14 cellular contexts compared by ENCODE assay signal in genomic region chr1:209774592-209774991, GRCh38. TPM values are rescaled to one million over a fixed set of nuclear protein-coding genes. Genes with fewer than 3 reads are reported as not detected.
DNase-seq lines count a peak whose midpoint lies in the region; ATAC-seq lines count a peak whose summit lies in the region.
"Had no signal": no experiment of that assay in that cellular context is flagged by ENCODE, and none has a peak within 500 bp of the region (broad histone marks: within the 10 kb centered on the region; RNA-seq: fewer than 3 reads in every experiment).

No MANE protein-coding gene starts in this region.

- no peak for DNase-seq in activated T-helper 1 cell treated with anti-CD3 and anti-CD28 coated beads, Interleukin-12 subunit alpha, Interleukin-12 subunit beta, Interleukin-2, Interleukin-4 antibody, amounts not matched to agents 30 ng/mL and 10 ng/mL and 1 ng/mL, durations not matched to agents 14 hours and 24 hours and 36 hours (ENCODE audit: low spot score)
- DNase-seq in aorta: no peak
- no peak for DNase-seq in mesenchymal stem cell
- no peak for DNase-seq in NCI-H2227 (lab: John Stamatoyannopoulos, UW; ENCODE audit: unreplicated experiment)
- DNase-seq: body of pancreas, DMS153, NCI-H1436 treated with DMSO at 0.1 percent for 48 hours, Peyer's patch had no signal

- no peak overlapping the region for H3K18ac ChIP-seq in mesenchymal stem cell (ENCODE audit: low read depth in 1 of 2, low read length in 2 of 2)

- no peak overlapping the region for H2AFZ ChIP-seq in mesenchymal stem cell (ENCODE audit: low read depth, low read length)
- H2AFZ ChIP-seq: parathyroid adenoma had no signal

- H3K4me2 ChIP-seq in mesenchymal stem cell (ENCODE audit: low read length, poor library complexity, severe bottlenecking): no peak overlapping the region

- no peak overlapping the region for H2BK120ac ChIP-seq in mesenchymal stem cell (ENCODE audit: low read depth, low read length)

- H3K9me3 ChIP-seq in aorta (ENCODE audit: control insufficient read depth, low read length) (no peaks in the 10 kb centered on the region), mesenchymal stem cell (ENCODE audit: control insufficient read depth, low read length) (no peaks in the 10 kb centered on the region)
- H3K9me3 ChIP-seq: body of pancreas, Peyer's patch had no signal

- H3K79me1 ChIP-seq in mesenchymal stem cell (replicated peaks; ENCODE audit: low read length, poor library complexity, severe bottlenecking): no peaks in the 10 kb centered on the region

- no peak overlapping the region for H3K23ac ChIP-seq in mesenchymal stem cell (ENCODE audit: low read length in 2 of 2)

- H3K4me3 Mint-ChIP-seq in activated T-helper 1 cell treated with anti-CD3 and anti-CD28 coated beads, Interleukin-12 subunit alpha, Interleukin-12 subunit beta, Interleukin-2, Interleukin-4 antibody, amounts not matched to agents 30 ng/mL and 10 ng/mL and 1 ng/mL, durations not matched to agents 14 hours and 24 hours and 36 hours: no peak overlapping the region

- no peak overlapping the region for H2BK5ac ChIP-seq in mesenchymal stem cell (ENCODE audit: low read depth, low read length, poor library complexity, severe bottlenecking)

- ATAC-seq in GM19351 (IDR thresholded peaks at IDR 0.05; ENCODE audit: unreplicated experiment) (peak; percentile 71), HG02973 (IDR thresholded peaks at IDR 0.05; ENCODE audit: unreplicated experiment) (peak; percentile 53), aorta (ENCODE audit: low FRiP score) (no peak)
- ATAC-seq in activated CD4-positive, CD25-positive, alpha-beta regulatory T cell treated with anti-CD3 and anti-CD28 coated beads, Interleukin-2, amount 50 U/mL, for 24 hours: no peak
- ATAC-seq: body of pancreas had no signal

- H3K4ac ChIP-seq in mesenchymal stem cell (ENCODE audit: low read depth in 1 of 2, low read length in 2 of 2): no peak overlapping the region

- no peak overlapping the region for H3K9ac ChIP-seq in mesenchymal stem cell (ENCODE audit: low read length)
- H3K9ac ChIP-seq: parathyroid adenoma had no signal

- H2BK12ac ChIP-seq in mesenchymal stem cell (ENCODE audit: low read length in 2 of 2): no peak overlapping the region

- no peak overlapping the region for H3K14ac ChIP-seq in mesenchymal stem cell (ENCODE audit: low read length in 2 of 2)

- H4K8ac ChIP-seq in mesenchymal stem cell (ENCODE audit: low read length): no peak overlapping the region

- H3K36me3 Mint-ChIP-seq in activated T-helper 1 cell treated with anti-CD3 and anti-CD28 coated beads, Interleukin-12 subunit alpha, Interleukin-12 subunit beta, Interleukin-2, Interleukin-4 antibody, amounts not matched to agents 30 ng/mL and 10 ng/mL and 1 ng/mL, durations not matched to agents 14 hours and 24 hours and 36 hours (ENCODE audit: low read depth): peaks cover 56% of the 10 kb centered on the region

- H3K4me1 ChIP-seq in aorta (ENCODE audit: control insufficient read depth in 1 of 2, insufficient read depth in 2 of 2, low read length in 2 of 2) (peaks cover 0 to 2% of the 10 kb centered on the region in 2 donors), mesenchymal stem cell (ENCODE audit: control insufficient read depth, insufficient read depth, low read depth, low read length) (peaks cover 7% of the 10 kb centered on the region)
- H3K4me1 ChIP-seq: parathyroid adenoma had no signal

- intact Hi-C loops in activated T-helper 1 cell treated with anti-CD3 and anti-CD28 coated beads, Interleukin-12 subunit alpha, Interleukin-12 subunit beta, Interleukin-2, Interleukin-4 antibody, amounts not matched to agents 30 ng/mL and 10 ng/mL and 1 ng/mL, durations not matched to agents 14 hours and 24 hours and 36 hours (cut with micrococcal nuclease): no loop called here
- intact Hi-C loops in aorta (cut with DNase I): no loop called here

- 88 to 100% methylated on average over 1 of the region's 1 CpG for WGBS in aorta, 2 donors
- WGBS in mesenchymal stem cell: 91% methylated on average over 1 of the region's 1 CpG

- H3K36me3 ChIP-seq in aorta (ENCODE audit: control insufficient read depth in 1 of 2, insufficient read depth in 2 of 2, low read length in 1 of 2) (no peaks in the 10 kb centered on the region), mesenchymal stem cell (ENCODE audit: control insufficient read depth in 1 of 2, insufficient read depth in 2 of 2, low read depth in 1 of 2, low read length in 2 of 2) (peaks cover 0 to 6% of the 10 kb centered on the region in 2 experiments)
- H3K36me3 ChIP-seq: Peyer's patch had no signal

- H3K27ac ChIP-seq in aorta (ENCODE audit: low read depth in 1 of 2, low read length in 2 of 2) (no peak overlapping the region), mesenchymal stem cell (ENCODE audit: low read length, poor library complexity, severe bottlenecking) (no peak overlapping the region)
- H3K27ac ChIP-seq: body of pancreas, parathyroid adenoma had no signal

- H3K27me3 ChIP-seq in aorta (ENCODE audit: control insufficient read depth in 1 of 2, insufficient read depth in 2 of 2, low read length in 1 of 2) (no peaks in the 10 kb centered on the region), mesenchymal stem cell (ENCODE audit: control insufficient read depth in 1 of 2, insufficient read depth in 1 of 2, low read length in 2 of 2) (no peaks in the 10 kb centered on the region)
- H3K27me3 ChIP-seq: body of pancreas, Peyer's patch had no signal

- H2AK5ac ChIP-seq in mesenchymal stem cell (ENCODE audit: low read length, severe bottlenecking): no peak overlapping the region

- H2BK15ac ChIP-seq in mesenchymal stem cell (ENCODE audit: low read depth, poor library complexity, severe bottlenecking): no peak overlapping the region

- no peaks in the 10 kb centered on the region for H3K27me3 Mint-ChIP-seq in activated T-helper 1 cell treated with anti-CD3 and anti-CD28 coated beads, Interleukin-12 subunit alpha, Interleukin-12 subunit beta, Interleukin-2, Interleukin-4 antibody, amounts not matched to agents 30 ng/mL and 10 ng/mL and 1 ng/mL, durations not matched to agents 14 hours and 24 hours and 36 hours (ENCODE audit: insufficient read depth)

- H3K27ac Mint-ChIP-seq in activated T-helper 1 cell treated with anti-CD3 and anti-CD28 coated beads, Interleukin-12 subunit alpha, Interleukin-12 subunit beta, Interleukin-2, Interleukin-4 antibody, amounts not matched to agents 30 ng/mL and 10 ng/mL and 1 ng/mL, durations not matched to agents 14 hours and 24 hours and 36 hours: peak overlapping the region; percentile 82

- no peak overlapping the region for H4K91ac ChIP-seq in mesenchymal stem cell (ENCODE audit: low read length)

- H3K9me3 Mint-ChIP-seq in activated T-helper 1 cell treated with anti-CD3 and anti-CD28 coated beads, Interleukin-12 subunit alpha, Interleukin-12 subunit beta, Interleukin-2, Interleukin-4 antibody, amounts not matched to agents 30 ng/mL and 10 ng/mL and 1 ng/mL, durations not matched to agents 14 hours and 24 hours and 36 hours: no peaks in the 10 kb centered on the region

- peaks cover 48% of the 10 kb centered on the region for H3K4me1 Mint-ChIP-seq in activated T-helper 1 cell treated with anti-CD3 and anti-CD28 coated beads, Interleukin-12 subunit alpha, Interleukin-12 subunit beta, Interleukin-2, Interleukin-4 antibody, amounts not matched to agents 30 ng/mL and 10 ng/mL and 1 ng/mL, durations not matched to agents 14 hours and 24 hours and 36 hours (ENCODE audit: low read depth)

- peak overlapping the region; percentile 24; the same call in 1 of the 2 replicates for H3K4me3 ChIP-seq in GM08714 (ENCODE audit: low read length)
- no peak overlapping the region for H3K4me3 ChIP-seq in aorta (ENCODE audit: low read length in 2 of 2)
- no peak overlapping the region for H3K4me3 ChIP-seq in mesenchymal stem cell (ENCODE audit: insufficient read depth in 1 of 2, low read depth in 1 of 2, low read length in 2 of 2)
- H3K4me3 ChIP-seq: body of pancreas, Peyer's patch had no signal

RNA-seq across cellular contexts. Expression of gene C1orf74, which starts 9.8 kb away (rescaled TPM):
- total RNA-seq in activated T-helper 1 cell treated with anti-CD3 and anti-CD28 coated beads, Interleukin-12 subunit alpha, Interleukin-12 subunit beta, Interleukin-2, Interleukin-4 antibody, amounts not matched to agents 30 ng/mL and 10 ng/mL and 1 ng/mL, durations not matched to agents 14 hours and 24 hours and 36 hours: 2.9 and 3.2 TPM in 2 replicates
- total RNA-seq in aorta: 1 to 10 TPM; 1.1 to 1.6 TPM
- under 1 TPM; 0.69 to 0.75 TPM for polyA plus RNA-seq in aorta
- polyA plus RNA-seq in mesenchymal stem cell (2013, experiment 1 of 2): 0.95 TPM
- polyA plus RNA-seq in mesenchymal stem cell (2013, experiment 2 of 2): 0.96 TPM

RNA-seq across cellular contexts. Expression of gene TRAF3IP3, which starts 18.7 kb away (rescaled TPM):
- total RNA-seq in activated T-helper 1 cell treated with anti-CD3 and anti-CD28 coated beads, Interleukin-12 subunit alpha, Interleukin-12 subunit beta, Interleukin-2, Interleukin-4 antibody, amounts not matched to agents 30 ng/mL and 10 ng/mL and 1 ng/mL, durations not matched to agents 14 hours and 24 hours and 36 hours: 378 and 384 TPM in 2 replicates
- total RNA-seq in aorta: 1 to 10 TPM; 4.3 to 9.0 TPM
- polyA plus RNA-seq in aorta: 1 to 10 TPM in 1 of 2 donors, under 1 TPM in 1; 0.88 to 1.1 TPM
- polyA plus RNA-seq in mesenchymal stem cell (2013, experiment 1 of 2): 0.06 TPM
- 0.08 TPM for polyA plus RNA-seq in mesenchymal stem cell (2013, experiment 2 of 2)
- total RNA-seq: kidney epithelial cell had no signal

RNA-seq across cellular contexts. Expression of gene IRF6, which starts 31.4 kb away (rescaled TPM):
- 0.16 and 0.17 TPM in 2 replicates for total RNA-seq in activated T-helper 1 cell treated with anti-CD3 and anti-CD28 coated beads, Interleukin-12 subunit alpha, Interleukin-12 subunit beta, Interleukin-2, Interleukin-4 antibody, amounts not matched to agents 30 ng/mL and 10 ng/mL and 1 ng/mL, durations not matched to agents 14 hours and 24 hours and 36 hours
- 1 to 10 TPM; 1.9 to 3.8 TPM for total RNA-seq in aorta
- 1 to 10 TPM; 2.6 to 9.8 TPM for polyA plus RNA-seq in aorta
- polyA plus RNA-seq in mesenchymal stem cell (2013, experiment 1 of 2): 0.69 TPM
- polyA plus RNA-seq in mesenchymal stem cell (2013, experiment 2 of 2): 0.64 TPM

RNA-seq across cellular contexts. Expression of gene UTP25, which starts 53.2 kb away (rescaled TPM):
- total RNA-seq in activated T-helper 1 cell treated with anti-CD3 and anti-CD28 coated beads, Interleukin-12 subunit alpha, Interleukin-12 subunit beta, Interleukin-2, Interleukin-4 antibody, amounts not matched to agents 30 ng/mL and 10 ng/mL and 1 ng/mL, durations not matched to agents 14 hours and 24 hours and 36 hours: 17.7 and 18.3 TPM in 2 replicates
- total RNA-seq in aorta: 1 to 10 TPM; 7.2 to 8.1 TPM
- 1 to 10 TPM in 1 of 2 donors, under 1 TPM in 1; 0.50 to 3.0 TPM for polyA plus RNA-seq in aorta
- 3.3 TPM for polyA plus RNA-seq in mesenchymal stem cell (2013, experiment 1 of 2)
- 3.3 TPM for polyA plus RNA-seq in mesenchymal stem cell (2013, experiment 2 of 2)

Comparison
In these comparisons a context has a peak if more than half of its experiments do, and no peak if none do; other contexts are left out.
1. ATAC-seq: peak in GM19351 (single experiment) and HG02973 (single experiment); none in activated CD4-positive, CD25-positive, alpha-beta regulatory T cell treated with anti-CD3 and anti-CD28 coated beads, Interleukin-2, amount 50 U/mL, for 24 hours (0 of 2) and aorta (single experiment).
2. RNA of gene TRAF3IP3, which starts 18.7 kb away (total RNA-seq): 378 to 384 TPM in activated T-helper 1 cell treated with anti-CD3 and anti-CD28 coated beads, Interleukin-12 subunit alpha, Interleukin-12 subunit beta, Interleukin-2, Interleukin-4 antibody, amounts not matched to agents 30 ng/mL and 10 ng/mL and 1 ng/mL, durations not matched to agents 14 hours and 24 hours and 36 hours; 4.3 to 9.0 TPM in aorta; every median in the first group is over 10 times any median in the second.